7 cellular contexts compared by ENCODE assay signal in the genomic region with DNA sequence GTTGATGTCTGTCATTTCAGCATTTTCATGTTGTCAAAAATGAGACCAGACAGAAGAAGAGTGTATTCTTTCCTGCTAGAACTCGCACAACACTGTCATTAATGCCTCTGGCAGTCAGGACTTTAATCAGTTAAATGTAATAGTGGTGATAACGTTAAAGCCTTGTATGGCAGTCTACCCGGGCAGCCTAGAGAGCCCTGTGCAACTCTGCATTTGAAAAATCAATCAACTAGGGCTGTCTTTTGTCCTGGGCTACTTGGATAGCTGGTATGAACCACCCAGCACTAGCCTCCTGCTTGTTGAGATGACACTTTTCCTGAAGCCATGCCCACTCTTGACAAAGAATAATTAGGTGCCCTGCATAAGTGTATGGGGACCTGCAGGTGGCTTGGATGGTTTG.
"Had no signal": no experiment of that assay in that cellular context is flagged by ENCODE, and none has a peak within 500 bp of the region (broad histone marks: within the 10 kb centered on the region; RNA-seq: fewer than 3 reads in every experiment).

No MANE protein-coding gene starts in this region.

- DNase-seq: H9, HCEC 1CT had no signal

- H3K4me3 ChIP-seq: GM23338 had no signal

- H3K4me2 ChIP-seq: GM23338 had no signal

- H3K27me3 Mint-ChIP-seq: IgD-negative memory B cell had no signal

- H3K27ac Mint-ChIP-seq: GM23338, H9, IgD-negative memory B cell had no signal

- H3K4me1 Mint-ChIP-seq: GM23338 had no signal

- FAIRE-seq: H1, H54, HTR-8/SVneo had no signal

- ATAC-seq: GM23338 had no signal

- H3K4me3 Mint-ChIP-seq: GM23338, H9 had no signal

- H2AFZ ChIP-seq: GM23338 had no signal
